In genomic region chr15:73988075-73988969, GRCh38 we compare ENCODE assay signal across 13 cellular contexts. TPM values are rescaled to one million over a fixed set of nuclear protein-coding genes. Genes with fewer than 3 reads are reported as not detected.
DNase-seq lines count a peak whose midpoint lies in the region; ATAC-seq and TF ChIP-seq lines count a peak whose summit lies in the region.
"Had no signal": no experiment of that assay in that cellular context is flagged by ENCODE, and none has a peak within 500 bp of the region (broad histone marks: within the 10 kb centered on the region; RNA-seq: fewer than 3 reads in every experiment).

No MANE protein-coding gene starts in this region.

- H3K4me1 Mint-ChIP-seq in HFFc6 (ENCODE audit: low read depth) (peaks cover 84% of the 10 kb centered on the region), chondrocyte (ENCODE audit: low read depth) (peaks cover 88% of the 10 kb centered on the region), nephron (peaks cover 51% of the 10 kb centered on the region)
- H3K4me1 Mint-ChIP-seq in natural killer cell treated with Interleukin-12 subunit alpha and Interleukin-12 subunit beta and Interleukin-15 and Interleukin-18, amount 100 ng/mL, for 72 hours (ENCODE audit: low read depth in 2 of 2) = peaks cover 11 to 15% of the 10 kb centered on the region in 2 donors

- no peak overlapping the region for H2AFZ ChIP-seq in ACC112 (ENCODE audit: low read length, unreplicated experiment)

- peak overlapping the region; percentile 11; the same call in 1 of the 2 replicates for H3K4me3 ChIP-seq in ACC112 (ENCODE audit: low read depth, low read length)
- H3K4me3 ChIP-seq: right lobe of liver had no signal

- no peak overlapping the region for H3K4me3 Mint-ChIP-seq in HFFc6
- H3K4me3 Mint-ChIP-seq in chondrocyte (ENCODE audit: unreplicated experiment) = no peak overlapping the region
- no peak overlapping the region for H3K4me3 Mint-ChIP-seq in nephron
- no peak overlapping the region for H3K4me3 Mint-ChIP-seq in natural killer cell treated with Interleukin-12 subunit alpha and Interleukin-12 subunit beta and Interleukin-15 and Interleukin-18, amount 100 ng/mL, for 72 hours
- H3K4me3 Mint-ChIP-seq: CD14-positive monocyte had no signal

- no peaks in the 10 kb centered on the region for H3K27me3 ChIP-seq in ACC112 (ENCODE audit: insufficient read depth, low read length)
- H3K27me3 ChIP-seq: right lobe of liver had no signal

- no peak for ATAC-seq in natural killer cell treated with Interleukin-12 subunit alpha and Interleukin-12 subunit beta and Interleukin-15 and Interleukin-18, amount 100 ng/mL, for 72 hours
- no peak for ATAC-seq in GM19452 (IDR thresholded peaks at IDR 0.05; ENCODE audit: unreplicated experiment)

- H3K27ac ChIP-seq in ACC112 (ENCODE audit: low read depth, low read length) = peak overlapping the region; percentile 83

- peaks cover 80% of the 10 kb centered on the region for H3K4me1 ChIP-seq in ACC112 (ENCODE audit: control insufficient read depth, insufficient read depth, low read length, unreplicated experiment)

- no peak for DNase-seq in HFFc6
- DNase-seq in chondrocyte (ENCODE audit: low spot score) = no peak
- no peak for DNase-seq in effector CD4-positive, alpha-beta T cell
- DNase-seq in cortex of kidney (lab: John Stamatoyannopoulos, UW) = no peak
- no peak for DNase-seq in natural killer cell treated with Interleukin-12 subunit alpha and Interleukin-12 subunit beta and Interleukin-15 and Interleukin-18, amount 100 ng/mL, for 72 hours (ENCODE audit: low spot score)
- DNase-seq: activated T-cell treated with anti-CD3 and anti-CD28 coated beads, Interleukin-2, amount 50 U/mL, for 48 hours; NCI-H446; T1000 had no signal

- TF ChIP-seq CTCF in HFFc6 (IDR thresholded peaks at IDR 0.05) (no peak), chondrocyte (IDR thresholded peaks at IDR 0.05) (no peak), nephron (IDR thresholded peaks at IDR 0.05; ENCODE audit: unreplicated experiment in 3 of 3) (no peak)

- H3K9me3 Mint-ChIP-seq in HFFc6 (no peaks in the 10 kb centered on the region), chondrocyte (ENCODE audit: low read depth) (no peaks in the 10 kb centered on the region), nephron (no peaks in the 10 kb centered on the region)
- H3K9me3 Mint-ChIP-seq in natural killer cell treated with Interleukin-12 subunit alpha and Interleukin-12 subunit beta and Interleukin-15 and Interleukin-18, amount 100 ng/mL, for 72 hours = no peaks in the 10 kb centered on the region
- H3K9me3 Mint-ChIP-seq: CD14-positive monocyte had no signal

- H3K79me2 ChIP-seq in ACC112 (ENCODE audit: control insufficient read depth, insufficient read depth, low read length, unreplicated experiment) = peaks cover 8% of the 10 kb centered on the region

- H3K27me3 Mint-ChIP-seq in HFFc6 (ENCODE audit: insufficient read depth) (no peaks in the 10 kb centered on the region; the same call in 1 of the 2 replicates), chondrocyte (ENCODE audit: low read depth) (no peaks in the 10 kb centered on the region), nephron (ENCODE audit: low read depth) (no peaks in the 10 kb centered on the region)
- H3K27me3 Mint-ChIP-seq in natural killer cell treated with Interleukin-12 subunit alpha and Interleukin-12 subunit beta and Interleukin-15 and Interleukin-18, amount 100 ng/mL, for 72 hours = no peaks in the 10 kb centered on the region

- H3K36me3 ChIP-seq in ACC112 (ENCODE audit: insufficient read depth, low read length) = no peaks in the 10 kb centered on the region; the same call in 1 of the 2 replicates

- H3K27ac Mint-ChIP-seq in HFFc6 = peak overlapping the region; percentile 86
- H3K27ac Mint-ChIP-seq in chondrocyte (ENCODE audit: unreplicated experiment) = peak overlapping the region; percentile 66
- peak overlapping the region in 2 of 3 experiments; percentile 82 to 99 for H3K27ac Mint-ChIP-seq in nephron
- no peak overlapping the region for H3K27ac Mint-ChIP-seq in natural killer cell treated with Interleukin-12 subunit alpha and Interleukin-12 subunit beta and Interleukin-15 and Interleukin-18, amount 100 ng/mL, for 72 hours

- H3K36me3 Mint-ChIP-seq in HFFc6 (ENCODE audit: low read depth) (peaks cover 8% of the 10 kb centered on the region; the same call in 1 of the 2 replicates), chondrocyte (ENCODE audit: low read depth) (peaks cover 5% of the 10 kb centered on the region), nephron (ENCODE audit: low read depth) (no peaks in the 10 kb centered on the region)
- no peaks in the 10 kb centered on the region for H3K36me3 Mint-ChIP-seq in natural killer cell treated with Interleukin-12 subunit alpha and Interleukin-12 subunit beta and Interleukin-15 and Interleukin-18, amount 100 ng/mL, for 72 hours

RNA-seq across cellular contexts. Expression of gene STOML1, which starts 3.8 kb away (rescaled TPM):
- 10 to 100 TPM; 21.4 to 30.6 (median 24.7) TPM for total RNA-seq in HFFc6 (2021; fragmentation: NEBNext Ultra II Directional; extraction: Animal tissue kit (Norgen Biotek cat#: 25700))
- 18.0 to 26.4 TPM (median 18.9 TPM) in 3 replicates for total RNA-seq in chondrocyte
- total RNA-seq in natural killer cell treated with Interleukin-12 subunit alpha and Interleukin-12 subunit beta and Interleukin-15 and Interleukin-18, amount 100 ng/mL, for 72 hours = 10 to 100 TPM; 14.3 to 17.9 TPM

RNA-seq across cellular contexts. Expression of gene PML, which starts 6.2 kb away (rescaled TPM):
- total RNA-seq in HFFc6 (2021; fragmentation: NEBNext Ultra II Directional; extraction: Animal tissue kit (Norgen Biotek cat#: 25700)) = 10 to 100 TPM; 45.2 to 51.8 (median 47.5) TPM
- total RNA-seq in chondrocyte = 38.8 to 44.3 TPM (median 40.0 TPM) in 3 replicates
- 10 to 100 TPM; 62.6 to 72.3 TPM for total RNA-seq in natural killer cell treated with Interleukin-12 subunit alpha and Interleukin-12 subunit beta and Interleukin-15 and Interleukin-18, amount 100 ng/mL, for 72 hours

Comparison
In these comparisons a context has a peak if more than half of its experiments do, and no peak if none do; other contexts are left out.
1. H3K27ac Mint-ChIP-seq: peak in HFFc6 (single experiment), chondrocyte (single experiment) and nephron (2 of 3); none in natural killer cell treated with Interleukin-12 subunit alpha and Interleukin-12 subunit beta and Interleukin-15 and Interleukin-18, amount 100 ng/mL, for 72 hours (0 of 2).